In the genomic region with DNA sequence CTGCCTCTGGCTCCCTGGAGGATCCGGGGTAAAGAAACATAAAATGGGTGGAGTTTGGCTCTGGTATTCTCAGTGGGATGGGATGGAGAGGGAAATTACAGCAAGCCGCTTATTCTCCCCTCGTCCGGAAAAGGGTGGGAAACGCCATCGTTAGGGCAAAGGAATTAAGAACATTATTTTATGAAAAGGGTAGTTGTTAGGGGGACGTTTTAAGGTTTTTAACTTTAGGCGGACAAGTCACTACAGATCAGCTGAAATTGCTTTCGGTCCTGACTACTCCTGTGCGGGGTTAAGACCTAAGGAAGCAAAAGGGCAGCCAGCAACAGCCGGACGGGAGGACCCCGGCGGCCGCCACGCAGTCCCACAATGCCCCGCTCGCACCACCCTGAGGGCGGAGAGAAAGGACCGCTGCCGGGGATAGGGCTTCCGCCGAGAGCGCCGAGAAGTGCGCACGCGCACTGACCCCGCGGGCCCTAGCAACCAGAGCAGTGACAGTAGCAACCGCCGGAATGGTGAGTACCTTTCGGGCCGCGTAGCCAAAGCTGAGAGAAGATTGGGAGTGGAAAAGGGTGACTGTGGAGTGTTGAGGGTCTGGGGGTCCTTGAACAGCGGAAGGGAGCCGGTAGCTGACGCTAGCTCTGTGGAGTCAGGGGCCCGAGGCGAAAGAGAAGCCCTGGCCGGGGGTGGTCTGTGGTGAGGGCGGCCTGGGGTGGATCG, we compare ENCODE assay signal across 8 cellular contexts.
DNase-seq lines count a peak whose midpoint lies in the region; ATAC-seq and TF ChIP-seq lines count a peak whose summit lies in the region.

A gene with protein sequence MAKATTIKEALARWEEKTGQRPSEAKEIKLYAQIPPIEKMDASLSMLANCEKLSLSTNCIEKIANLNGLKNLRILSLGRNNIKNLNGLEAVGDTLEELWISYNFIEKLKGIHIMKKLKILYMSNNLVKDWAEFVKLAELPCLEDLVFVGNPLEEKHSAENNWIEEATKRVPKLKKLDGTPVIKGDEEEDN (plus strand): TSS at position 456 of the 717 bp plus-strand sequence. CDS start 54 bp downstream, at position 510.

- no peak for TF ChIP-seq CTCF in choroid plexus epithelial cell (conservative IDR thresholded peaks at IDR 0.05; ENCODE audit: low read depth, low read length)

- DNase-seq in Ammon's horn (ENCODE audit: low spot score) (peak; percentile 93), GM19238 (ENCODE audit: insufficient read length, low spot score) (peak; percentile 97), NCI-H510A (lab: John Stamatoyannopoulos, UW) (peak; percentile 84), choroid plexus epithelial cell (ENCODE audit: low read depth) (peak; percentile 93), kidney glomerular epithelial cell (lab: John Stamatoyannopoulos, UW) (peak; percentile 82)
- DNase-seq in activated CD4-positive, alpha-beta T cell treated with anti-CD3 and anti-CD28 coated beads for 24 hours (ENCODE audit: low read depth in 2 of 2), result peak; percentile 87 to 88
- DNase-seq in stimulated activated CD4-positive, alpha-beta T cell treated with anti-CD3 and anti-CD28 coated beads, Interleukin-15, amount 100 ng/mL, for 48 hours (ENCODE audit: low read depth in 2 of 2), result peak; percentile 82 to 90

- peak; percentile 98 for ATAC-seq in HG03439 (IDR thresholded peaks at IDR 0.05; ENCODE audit: unreplicated experiment)

- peak within 1 kb of the TSS; percentile 97 for H3K4me3 ChIP-seq in choroid plexus epithelial cell (ENCODE audit: low read depth, low read length)

Comparison
In these comparisons a context has a peak if more than half of its experiments do, and no peak if none do; other contexts are left out.
1. Peak in every context shown above with its lines: DNase-seq, ATAC-seq and H3K4me3 ChIP-seq.